ENCODE assay signal across 11 cellular contexts in the genomic region with DNA sequence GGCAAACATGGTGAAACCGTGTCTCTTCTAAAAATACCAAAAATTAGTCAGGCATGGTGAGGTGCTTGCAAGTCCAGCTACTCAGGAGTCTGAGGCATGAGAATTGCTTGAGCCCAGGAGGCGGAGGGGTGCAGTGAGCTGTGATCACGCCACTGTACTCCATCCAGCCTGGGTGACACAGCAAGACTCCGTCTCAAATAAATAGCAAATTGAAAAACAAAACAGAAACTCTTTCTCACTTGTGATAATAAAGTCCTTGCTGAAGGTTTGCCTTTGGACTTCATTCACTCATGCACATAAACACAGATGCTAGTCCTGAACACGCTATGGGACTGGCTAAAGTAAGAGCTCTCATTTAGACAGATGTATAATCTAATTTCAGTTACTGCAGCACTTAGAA. TPM values are rescaled to one million over a fixed set of nuclear protein-coding genes. Genes with fewer than 3 reads are reported as not detected.
DNase-seq lines count a peak whose midpoint lies in the region; ATAC-seq and TF ChIP-seq lines count a peak whose summit lies in the region.
"Had no signal": no experiment of that assay in that cellular context is flagged by ENCODE, and none has a peak within 500 bp of the region (broad histone marks: within the 10 kb centered on the region; RNA-seq: fewer than 3 reads in every experiment).

No MANE protein-coding gene starts in this region.

- no peak overlapping the region for H3K4me3 ChIP-seq in GM12864 (ENCODE audit: low read depth, low read length)
- H3K4me3 ChIP-seq: uterus had no signal

- DNase-seq in GM12864 (ENCODE audit: low read depth) (peak; percentile 55), SK-N-DZ (ENCODE audit: low spot score) (peak; percentile 46), HuH-7.5 (ENCODE audit: low spot score) (no peak), omental fat pad (ENCODE audit: low spot score) (no peak), NCI-H1930 (lab: John Stamatoyannopoulos, UW) (no peak), GOT3 (lab: John Stamatoyannopoulos, UW) (no peak)
- DNase-seq: activated CD4-positive, alpha-beta T cell treated with anti-CD3 and anti-CD28 coated beads, Interleukin-2, amount 50 U/mL, for 48 hours; NCI-H2029 treated with DMSO at 0.1 percent for 48 hours; uterus had no signal

- peak; percentile 68 for ATAC-seq in GM19468 (IDR thresholded peaks at IDR 0.05; ENCODE audit: extremely low read depth, unreplicated experiment)
- peak; percentile 56 for ATAC-seq in HG03039 (IDR thresholded peaks at IDR 0.05; ENCODE audit: unreplicated experiment)
- ATAC-seq in omental fat pad (ENCODE audit: low FRiP score), result no peak

- TF ChIP-seq CTCF in GM12864 (IDR thresholded peaks at IDR 0.05; ENCODE audit: low read depth, low read length, missing control alignments), result no peak
- no peak for TF ChIP-seq CTCF in omental fat pad (IDR thresholded peaks at IDR 0.05)

RNA-seq across cellular contexts. Expression of gene ANK3, which starts 37.6 kb away (rescaled TPM):
- 11.4 and 21.2 TPM in 2 replicates for polyA plus RNA-seq in SK-N-DZ (2014; cell fraction: cytosol; rRNA removed)
- 24.5 and 38.8 TPM in 2 replicates for polyA plus RNA-seq in SK-N-DZ (2014; cell fraction: nucleus; rRNA removed)
- 10 to 100 TPM; 10.5 to 22.5 (median 13.3) TPM for total RNA-seq in omental fat pad

Comparison
In these comparisons a context has a peak if more than half of its experiments do, and no peak if none do; other contexts are left out.
1. DNase-seq: peak in GM12864 (single experiment) and SK-N-DZ (single experiment); none in HuH-7.5 (single experiment), omental fat pad (single experiment), NCI-H1930 (0 of 2) and GOT3 (single experiment).